Comparison of ENCODE assay signal across 20 cellular contexts in genomic region chr11:12190511-12190910, GRCh38.
A peak's percentile ranks its signal among the peaks of the same experiment; 100 is the strongest.
DNase-seq lines count a peak whose midpoint lies in the region; ATAC-seq, FAIRE-seq and TF ChIP-seq lines count a peak whose summit lies in the region.
"Had no signal": no experiment of that assay in that cellular context is flagged by ENCODE, and none has a peak within 500 bp of the region (broad histone marks: within the 10 kb centered on the region; RNA-seq: fewer than 3 reads in every experiment).

No MANE protein-coding gene starts in this region.

- H3K27me3 Mint-ChIP-seq in nephron progenitor cell (ENCODE audit: low read depth, poor library complexity), result peaks cover 8% of the 10 kb centered on the region

- in situ Hi-C loops in mammary epithelial cell (cut with MboI; ENCODE audit: low sequenced_read_pairs in 2 of 2), result no loop called here

- peak overlapping the region; percentile 63 for H3K4me2 ChIP-seq in mammary epithelial cell (ENCODE audit: insufficient read depth, low read depth, low read length)

- BruUV-seq in mammary epithelial cell (replicated peaks; lab: Mats Ljungman, UMichigan), result no TSS peak

- H3K9me3 ChIP-seq in RWPE2 (ENCODE audit: severe bottlenecking) (no peaks in the 10 kb centered on the region), mammary epithelial cell (replicated peaks; ENCODE audit: insufficient read depth, low read length) (no peaks in the 10 kb centered on the region), pancreas (no peaks in the 10 kb centered on the region)
- H3K9me3 ChIP-seq: neutrophil, transverse colon had no signal

- H3K9ac ChIP-seq in mammary epithelial cell (ENCODE audit: insufficient read depth, low read length), result peak overlapping the region; percentile 79

- no peak for ATAC-seq in activated naive CD4-positive, alpha-beta T cell treated with anti-CD3 and anti-CD28 coated beads, Interleukin-2, amount 50 U/mL, for 72 hours
- no peak for ATAC-seq in RWPE2 (ENCODE audit: low read depth)
- ATAC-seq in stimulated activated effector memory CD8-positive, alpha-beta T cell treated with anti-CD3 and anti-CD28 coated beads, Interleukin-12 subunit alpha, Interleukin-12 subunit beta, amount 100 ng/mL, for 72 hours, result no peak
- no peak for ATAC-seq in pancreas
- ATAC-seq: left ventricle myocardium superior, Right ventricle myocardium inferior, WTC11 had no signal

- H4K20me1 ChIP-seq in mammary epithelial cell (ENCODE audit: insufficient read depth, low read length), result no peaks in the 10 kb centered on the region

- FAIRE-seq in pancreas (lab: Jason Lieb, UNC), result no peak

- peaks cover 5 to 22% of the 10 kb centered on the region in 2 donors for H3K36me3 Mint-ChIP-seq in activated naive CD4-positive, alpha-beta T cell treated with anti-CD3 and anti-CD28 coated beads, Interleukin-2, amount 50 U/mL, for 72 hours
- H3K36me3 Mint-ChIP-seq in stimulated activated effector memory CD8-positive, alpha-beta T cell treated with anti-CD3 and anti-CD28 coated beads, Interleukin-12 subunit alpha, Interleukin-12 subunit beta, amount 100 ng/mL, for 72 hours, result peaks cover 7% of the 10 kb centered on the region
- no peaks in the 10 kb centered on the region for H3K36me3 Mint-ChIP-seq in nephron progenitor cell (ENCODE audit: low read depth)
- H3K36me3 Mint-ChIP-seq: WTC11 had no signal

- CTCF ChIA-PET in mammary epithelial cell (lab: Charles Lee; ENCODE audit: low non-redundant PET), result interaction anchor here (1.0 kb wide), 1 partner anchor 8 kb away, joined by 3 read pairs; no protein-coding TSS in a partner anchor

- H3K27ac ChIP-seq in RWPE2 (ENCODE audit: poor library complexity, severe bottlenecking) (peak overlapping the region; percentile 99), mammary epithelial cell (ENCODE audit: insufficient read depth, low read depth, low read length) (peak overlapping the region; percentile 94), pancreas (no peak overlapping the region)
- H3K27ac ChIP-seq: neutrophil, transverse colon had no signal

- intact Hi-C loops in mammary epithelial cell (cut with micrococcal nuclease) (no loop called here), pancreas (cut with DNase I) (no loop called here)

- DNase-seq in activated naive CD4-positive, alpha-beta T cell treated with anti-CD3 and anti-CD28 coated beads, Interleukin-2, amount 50 U/mL, for 72 hours (ENCODE audit: low spot score in 2 of 2), result no peak
- DNase-seq in activated naive CD4-positive, alpha-beta T cell treated with anti-CD3 and anti-CD28 coated beads, Interleukin-2, amount 50 U/mL, for 16 hours, result no peak
- DNase-seq in RWPE2 (ENCODE audit: low spot score) (no peak), mammary epithelial cell (no peak), nephron progenitor cell (no peak), pancreas (no peak)
- no peak for DNase-seq in stimulated activated effector memory CD8-positive, alpha-beta T cell treated with anti-CD3 and anti-CD28 coated beads, Interleukin-12 subunit alpha, Interleukin-12 subunit beta, amount 100 ng/mL, for 72 hours (ENCODE audit: low spot score in 2 of 2)
- DNase-seq in activated effector memory CD4-positive, alpha-beta T cell treated with Interleukin-2 at 50 U/mL for 16 hours, result no peak
- DNase-seq: COR-L47; DND-41; effector CD4-positive, alpha-beta T cell; HCEC 1CT; left ventricle myocardium superior; NCI-H1417; NCI-H2107; NCI-H510A treated with DMSO at 0.1 percent for 48 hours; transverse colon had no signal

- peaks cover 91% of the 10 kb centered on the region for H3K4me1 Mint-ChIP-seq in stimulated activated effector memory CD8-positive, alpha-beta T cell treated with anti-CD3 and anti-CD28 coated beads, Interleukin-12 subunit alpha, Interleukin-12 subunit beta, amount 100 ng/mL, for 72 hours
- H3K4me1 Mint-ChIP-seq in nephron progenitor cell, result peaks cover 15% of the 10 kb centered on the region
- H3K4me1 Mint-ChIP-seq: WTC11 had no signal

- no peaks in the 10 kb centered on the region for H3K9me3 Mint-ChIP-seq in activated naive CD4-positive, alpha-beta T cell treated with anti-CD3 and anti-CD28 coated beads, Interleukin-2, amount 50 U/mL, for 72 hours
- no peaks in the 10 kb centered on the region for H3K9me3 Mint-ChIP-seq in stimulated activated effector memory CD8-positive, alpha-beta T cell treated with anti-CD3 and anti-CD28 coated beads, Interleukin-12 subunit alpha, Interleukin-12 subunit beta, amount 100 ng/mL, for 72 hours
- H3K9me3 Mint-ChIP-seq in nephron progenitor cell, result no peaks in the 10 kb centered on the region
- H3K9me3 Mint-ChIP-seq: WTC11 had no signal

- TF ChIP-seq CTCF in RWPE2 (IDR thresholded peaks at IDR 0.05; ENCODE audit: poor library complexity, severe bottlenecking) (no peak), mammary epithelial cell (conservative IDR thresholded peaks at IDR 0.05 in 1 of 2, IDR thresholded peaks at IDR 0.05 in 1 of 2; ENCODE audit: extremely low read depth in 1 of 2, insufficient read depth in 1 of 2, low read depth in 1 of 2, low read length in 2 of 2) (no peak), nephron progenitor cell (IDR thresholded peaks at IDR 0.05) (no peak), pancreas (IDR thresholded peaks at IDR 0.05) (no peak)

- H3K27ac Mint-ChIP-seq in activated naive CD4-positive, alpha-beta T cell treated with anti-CD3 and anti-CD28 coated beads, Interleukin-2, amount 50 U/mL, for 72 hours, result peak overlapping the region; percentile 32 to 41
- H3K27ac Mint-ChIP-seq in stimulated activated effector memory CD8-positive, alpha-beta T cell treated with anti-CD3 and anti-CD28 coated beads, Interleukin-12 subunit alpha, Interleukin-12 subunit beta, amount 100 ng/mL, for 72 hours, result peak overlapping the region; percentile 86
- H3K27ac Mint-ChIP-seq in nephron progenitor cell, result no peak overlapping the region
- H3K27ac Mint-ChIP-seq: WTC11 had no signal

- peaks cover 47% of the 10 kb centered on the region for H3K36me3 ChIP-seq in RWPE2 (ENCODE audit: low read depth)
- H3K36me3 ChIP-seq in mammary epithelial cell (ENCODE audit: insufficient read depth, low read length), result peaks cover 3% of the 10 kb centered on the region
- no peaks in the 10 kb centered on the region for H3K36me3 ChIP-seq in pancreas
- H3K36me3 ChIP-seq: neutrophil had no signal

- H3K4me3 Mint-ChIP-seq in stimulated activated effector memory CD8-positive, alpha-beta T cell treated with anti-CD3 and anti-CD28 coated beads, Interleukin-12 subunit alpha, Interleukin-12 subunit beta, amount 100 ng/mL, for 72 hours, result peak overlapping the region; percentile 54
- no peak overlapping the region for H3K4me3 Mint-ChIP-seq in nephron progenitor cell
- H3K4me3 Mint-ChIP-seq: WTC11 had no signal

- H2AFZ ChIP-seq in mammary epithelial cell (ENCODE audit: low read depth, low read length), result no peak overlapping the region

- dilution Hi-C loops in mammary epithelial cell (cut with HindIII; ENCODE audit: low sequenced_read_pairs), result no loop called here

- H3K4me3 ChIP-seq in RWPE2 (ENCODE audit: severe bottlenecking) (no peak overlapping the region), mammary epithelial cell (replicated peaks in 1 of 3; ENCODE audit: insufficient read depth in 1 of 3, low read depth in 2 of 3, low read length in 3 of 3) (peak overlapping the region in 1 of 3 experiments; percentile 19), pancreas (no peak overlapping the region)
- H3K4me3 ChIP-seq: transverse colon had no signal

- no peaks in the 10 kb centered on the region for H3K27me3 ChIP-seq in RWPE2 (ENCODE audit: insufficient read depth, poor library complexity, severe bottlenecking)
- no peaks in the 10 kb centered on the region for H3K27me3 ChIP-seq in mammary epithelial cell (ENCODE audit: insufficient read depth, low read length)
- no peaks in the 10 kb centered on the region for H3K27me3 ChIP-seq in pancreas
- H3K27me3 ChIP-seq: neutrophil, transverse colon had no signal

- H3K79me2 ChIP-seq in mammary epithelial cell (ENCODE audit: insufficient read depth, low read length), result peaks cover 88% of the 10 kb centered on the region

- H3K4me1 ChIP-seq in RWPE2 (ENCODE audit: insufficient read depth, poor library complexity, severe bottlenecking) (peaks cover 27% of the 10 kb centered on the region), mammary epithelial cell (ENCODE audit: insufficient read depth, low read length) (peaks cover 44% of the 10 kb centered on the region), pancreas (peaks cover 11 to 27% (median 21%) of the 10 kb centered on the region in 3 donors)

Comparison
In these comparisons a context has a peak if more than half of its experiments do, and no peak if none do; other contexts are left out.
1. H3K27ac ChIP-seq: peak in RWPE2 (single experiment) and mammary epithelial cell (single experiment); none in pancreas (0 of 4).